Comparison of ENCODE assay signal across 8 cellular contexts in the genomic region with DNA sequence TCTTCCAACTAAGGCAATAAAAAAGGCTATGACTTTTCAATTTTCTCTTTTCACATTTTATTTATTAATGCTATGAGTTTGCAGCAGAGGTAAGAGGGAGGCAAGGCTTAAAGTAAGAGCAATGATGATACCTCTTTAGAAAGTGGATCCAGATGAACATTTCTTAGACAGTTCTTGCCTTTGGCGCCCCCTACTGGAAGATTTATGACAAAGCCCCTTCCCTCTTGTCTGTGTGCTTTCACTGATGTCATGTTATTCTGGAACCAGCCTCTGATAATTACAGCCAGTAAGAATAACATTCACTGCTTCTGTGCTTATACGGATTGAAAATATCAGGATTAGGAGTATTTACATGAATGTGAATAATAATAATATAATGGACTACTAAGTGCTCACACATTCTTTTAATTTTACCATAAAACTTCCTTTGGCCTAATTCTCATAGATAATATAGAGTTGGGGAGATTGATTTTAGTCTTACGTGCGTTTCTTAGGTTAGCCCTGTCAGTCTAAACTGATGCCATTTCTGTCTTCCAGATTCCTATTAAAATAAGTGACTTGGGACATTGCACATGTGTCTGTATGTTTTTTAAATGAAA.
DNase-seq lines count a peak whose midpoint lies in the region; ATAC-seq, FAIRE-seq and TF ChIP-seq lines count a peak whose summit lies in the region.

No MANE protein-coding gene starts in this region.

- H3K27me3 ChIP-seq in IMR-90 (ENCODE audit: control insufficient read depth, insufficient read depth, low read length) (no peaks in the 10 kb centered on the region), pancreas (no peaks in the 10 kb centered on the region)

- H3K36me3 ChIP-seq in IMR-90 (ENCODE audit: control insufficient read depth, insufficient read depth, low read length) = no peaks in the 10 kb centered on the region
- H3K36me3 ChIP-seq in pancreas = no peaks in the 10 kb centered on the region

- H3K27me3 Mint-ChIP-seq in activated CD4-positive, alpha-beta T cell treated with anti-CD3 and anti-CD28 coated beads, Interleukin-2, amount 10 ng/mL, durations not matched to agents 7 days and 5 days = no peaks in the 10 kb centered on the region

- no peak overlapping the region for H2AK5ac ChIP-seq in IMR-90 (ENCODE audit: low read depth, low read length)

- no peak overlapping the region for H3K23ac ChIP-seq in IMR-90 (ENCODE audit: low read depth, low read length)

- BruUV-seq in IMR-90 (replicated peaks; lab: Mats Ljungman, UMichigan) = no TSS peak

- H4K20me1 ChIP-seq in IMR-90 (ENCODE audit: insufficient read depth, low read length) = no peaks in the 10 kb centered on the region

- no peak overlapping the region for H3K4me2 ChIP-seq in IMR-90 (ENCODE audit: low read depth, low read length)

- H3K79me1 ChIP-seq in IMR-90 (ENCODE audit: low read depth in 1 of 2, low read length in 2 of 2) = no peaks in the 10 kb centered on the region

- intact Hi-C loops in IMR-90 (cut with micrococcal nuclease) (loop anchor here (1.0 to 5.0 kb wide), 4 partner anchors 163 to 753 kb away; no protein-coding TSS in a partner anchor), pancreas (cut with DNase I) (no loop called here)

- H2BK15ac ChIP-seq in IMR-90 (ENCODE audit: low read depth, low read length) = no peak overlapping the region

- dilution Hi-C loops in IMR-90 (cut with HindIII; ENCODE audit: low sequenced_read_pairs, unreplicated experiment) = no loop called here

- no peaks in the 10 kb centered on the region for H3K4me1 ChIP-seq in IMR-90 (ENCODE audit: control insufficient read depth, insufficient read depth, low read length)
- H3K4me1 ChIP-seq in pancreas = no peaks in the 10 kb centered on the region

- no peaks in the 10 kb centered on the region for H3K36me3 Mint-ChIP-seq in activated CD4-positive, alpha-beta T cell treated with anti-CD3 and anti-CD28 coated beads, Interleukin-2, amount 10 ng/mL, durations not matched to agents 7 days and 5 days (ENCODE audit: low read depth)

- H3K4me1 Mint-ChIP-seq in activated CD4-positive, alpha-beta T cell treated with anti-CD3 and anti-CD28 coated beads, Interleukin-2, amount 10 ng/mL, durations not matched to agents 7 days and 5 days = no peaks in the 10 kb centered on the region

- DNase-seq in activated CD4-positive, alpha-beta T cell treated with anti-CD3 and anti-CD28 coated beads, Interleukin-2, amount 10 ng/mL, durations not matched to agents 7 days and 5 days = peak; percentile 33
- DNase-seq in activated CD4-positive, alpha-beta T cell treated with anti-CD3 and anti-CD28 coated beads, Interleukin-2, amount 50 U/mL, for 4 hours = no peak
- peak; percentile 70 for DNase-seq in IMR-90
- peak; percentile 7 for DNase-seq in RKO (ENCODE audit: low spot score)
- peak in 3 of 6 donors; percentile 19 to 53 (median 20) for DNase-seq in pancreas
- DNase-seq in frontal cortex (ENCODE audit: low spot score in 2 of 2) = no peak

- no peak for TF ChIP-seq POLR2A in IMR-90 (IDR thresholded peaks at IDR 0.05; ENCODE audit: low read depth, low read length)

- no peak overlapping the region for H3K56ac ChIP-seq in IMR-90 (ENCODE audit: extremely low read depth, insufficient read depth, low read length)

- TF ChIP-seq CTCF in IMR-90 (conservative IDR thresholded peaks at IDR 0.05; ENCODE audit: low read depth, low read length) (peak; percentile 73), pancreas (IDR thresholded peaks at IDR 0.05) (peak; percentile 59 to 70 (median 62))

- FAIRE-seq in pancreas (lab: Jason Lieb, UNC) = no peak
- FAIRE-seq in frontal cortex (lab: Jason Lieb, UNC) = no peak

- peaks cover 5% of the 10 kb centered on the region for H3K9me3 Mint-ChIP-seq in activated CD4-positive, alpha-beta T cell treated with anti-CD3 and anti-CD28 coated beads, Interleukin-2, amount 10 ng/mL, durations not matched to agents 7 days and 5 days

- H3K4me3 ChIP-seq in IMR-90 (ENCODE audit: insufficient read depth, low read depth, low read length) = no peak overlapping the region
- no peak overlapping the region for H3K4me3 ChIP-seq in pancreas

- no peak overlapping the region for H2AFZ ChIP-seq in IMR-90 (replicated peaks; ENCODE audit: low read length, poor library complexity)

- H4K8ac ChIP-seq in IMR-90 (ENCODE audit: low read depth in 2 of 2, low read length in 2 of 2) = no peak overlapping the region

- POLR2A ChIA-PET in activated CD4-positive, alpha-beta T cell treated with anti-CD3 and anti-CD28 coated beads, Interleukin-2, amount 10 ng/mL, durations not matched to agents 7 days and 5 days (lab: Charles Lee) = no interaction called here
- POLR2A ChIA-PET in IMR-90 (lab: Charles Lee; ENCODE audit: unreplicated experiment) = no interaction called here

- no peak overlapping the region for H2BK20ac ChIP-seq in IMR-90 (ENCODE audit: low read depth, low read length)

- H3K9ac ChIP-seq in IMR-90 (ENCODE audit: low read depth, low read length) = no peak overlapping the region

- no peak overlapping the region for H3K4ac ChIP-seq in IMR-90 (ENCODE audit: low read depth, low read length)

- H3K9me3 ChIP-seq in IMR-90 (ENCODE audit: control insufficient read depth, insufficient read depth, low read length) (no peaks in the 10 kb centered on the region), pancreas (no peaks in the 10 kb centered on the region)

- WGBS in IMR-90 (ENCODE audit: extremely low coverage in 2 of 2, insufficient read length in 1 of 2), 2 experiments = no CpG with 5 or more reads among the region's 4 CpGs
- 45 to 54% methylated on average over 4 of the region's 4 CpGs for WGBS in pancreas, 2 donors

- ATAC-seq in IMR-90 (ENCODE audit: low read depth) (peak; percentile 70), esophagus mucosa (peak; percentile 38), pancreas (peak in 3 of 4 donors; percentile 56 to 79 (median 71)), GM19467 (IDR thresholded peaks at IDR 0.05; ENCODE audit: unreplicated experiment) (no peak)

- H3K14ac ChIP-seq in IMR-90 (replicated peaks; ENCODE audit: low read depth, low read length) = no peak overlapping the region

- no peak overlapping the region for H3K18ac ChIP-seq in IMR-90 (ENCODE audit: low read depth, low read length)

- no peak overlapping the region for H2AK9ac ChIP-seq in IMR-90 (replicated peaks; ENCODE audit: low read depth, low read length, poor library complexity)

- H3K4me3 Mint-ChIP-seq in activated CD4-positive, alpha-beta T cell treated with anti-CD3 and anti-CD28 coated beads, Interleukin-2, amount 10 ng/mL, durations not matched to agents 7 days and 5 days = no peak overlapping the region

- CTCF ChIA-PET in activated CD4-positive, alpha-beta T cell treated with anti-CD3 and anti-CD28 coated beads, Interleukin-2, amount 10 ng/mL, durations not matched to agents 7 days and 5 days (lab: Charles Lee) = no interaction called here
- CTCF ChIA-PET in IMR-90 (lab: Yijun Ruan, JAX) = interaction anchor here (0.8 to 1.0 kb wide), 2 partner anchors 12 to 167 kb away, joined by 3 to 4 read pairs; no protein-coding TSS in a partner anchor

- no peak overlapping the region for H2BK5ac ChIP-seq in IMR-90 (ENCODE audit: low read depth, low read length, poor library complexity, severe bottlenecking)

- peak; percentile 76 for TF ChIP-seq RAD21 in IMR-90 (IDR thresholded peaks at IDR 0.05; ENCODE audit: low read length)

- no peak overlapping the region for H3K27ac ChIP-seq in IMR-90 (ENCODE audit: insufficient read depth, low read length)
- no peak overlapping the region for H3K27ac ChIP-seq in pancreas

- H3K27ac Mint-ChIP-seq in activated CD4-positive, alpha-beta T cell treated with anti-CD3 and anti-CD28 coated beads, Interleukin-2, amount 10 ng/mL, durations not matched to agents 7 days and 5 days = no peak overlapping the region

- in situ Hi-C loops in IMR-90 (cut with MboI; ENCODE audit: low sequenced_read_pairs) = loop anchor here (10.0 kb wide), 2 partner anchors 159 to 609 kb away; no protein-coding TSS in a partner anchor

- H3K9me1 ChIP-seq in IMR-90 (ENCODE audit: insufficient read depth, low read length) = no peaks in the 10 kb centered on the region

- no peak overlapping the region for H4K91ac ChIP-seq in IMR-90 (ENCODE audit: insufficient read depth, low read depth, low read length)

- no peak overlapping the region for H4K5ac ChIP-seq in IMR-90 (ENCODE audit: low read depth, low read length)

- no peak overlapping the region for H2BK120ac ChIP-seq in IMR-90 (ENCODE audit: low read depth, low read length)

TF ChIP-seq in IMR-90, 13 proteins besides CTCF, POLR2A, EP300 and RAD21:
- TF ChIP-seq CEBPB (IDR thresholded peaks at IDR 0.05; ENCODE audit: low read depth, low read length) = no peak
- no peak for TF ChIP-seq MXI1 (IDR thresholded peaks at IDR 0.05; ENCODE audit: borderline replicate concordance, low read depth, low read length)
- no peak for TF ChIP-seq RCOR1 (IDR thresholded peaks at IDR 0.05; ENCODE audit: insufficient replicate concordance, low read length)
- TF ChIP-seq RFX5 (IDR thresholded peaks at IDR 0.05; ENCODE audit: low read depth, low read length) = no peak
- TF ChIP-seq SMC3 (IDR thresholded peaks at IDR 0.05; ENCODE audit: low read depth, low read length) = peak; percentile 65
- no peak for TF ChIP-seq MAZ (IDR thresholded peaks at IDR 0.05; ENCODE audit: borderline replicate concordance, low read depth, low read length)
- no peak for TF ChIP-seq MAFK (IDR thresholded peaks at IDR 0.05; ENCODE audit: low read depth, low read length)
- TF ChIP-seq, protein P1, sequence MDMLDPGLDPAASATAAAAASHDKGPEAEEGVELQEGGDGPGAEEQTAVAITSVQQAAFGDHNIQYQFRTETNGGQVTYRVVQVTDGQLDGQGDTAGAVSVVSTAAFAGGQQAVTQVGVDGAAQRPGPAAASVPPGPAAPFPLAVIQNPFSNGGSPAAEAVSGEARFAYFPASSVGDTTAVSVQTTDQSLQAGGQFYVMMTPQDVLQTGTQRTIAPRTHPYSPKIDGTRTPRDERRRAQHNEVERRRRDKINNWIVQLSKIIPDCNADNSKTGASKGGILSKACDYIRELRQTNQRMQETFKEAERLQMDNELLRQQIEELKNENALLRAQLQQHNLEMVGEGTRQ (IDR thresholded peaks at IDR 0.05; ENCODE audit: low read depth, low read length) = no peak

Comparison
In these comparisons a context has a peak if more than half of its experiments do, and no peak if none do; other contexts are left out.
1. DNase-seq: peak in activated CD4-positive, alpha-beta T cell treated with anti-CD3 and anti-CD28 coated beads, Interleukin-2, amount 10 ng/mL, durations not matched to agents 7 days and 5 days (single experiment), IMR-90 (single experiment) and RKO (single experiment); none in activated CD4-positive, alpha-beta T cell treated with anti-CD3 and anti-CD28 coated beads, Interleukin-2, amount 50 U/mL, for 4 hours (0 of 2) and frontal cortex (0 of 2).